ENCODE assay signal across 18 cellular contexts in genomic region chr3:25962255-25962654, GRCh38.
DNase-seq lines count a peak whose midpoint lies in the region; ATAC-seq, FAIRE-seq and TF ChIP-seq lines count a peak whose summit lies in the region.
"Had no signal": no experiment of that assay in that cellular context is flagged by ENCODE, and none has a peak within 500 bp of the region (broad histone marks: within the 10 kb centered on the region; RNA-seq: fewer than 3 reads in every experiment).

No MANE protein-coding gene starts in this region.

- no peak overlapping the region for H3K4me3 ChIP-seq in K562
- no peak overlapping the region for H3K4me3 ChIP-seq in mesendoderm (ENCODE audit: low read length)
- no peak overlapping the region for H3K4me3 ChIP-seq in BE2C (ENCODE audit: low read depth, low read length)

- in situ Hi-C loops in K562 (cut with MboI), result no loop called here

- H4K5ac ChIP-seq in mesendoderm (ENCODE audit: low read length), result no peak overlapping the region

- H2BK15ac ChIP-seq in mesendoderm (replicated peaks; ENCODE audit: low read depth), result no peak overlapping the region

- H3K9me3 ChIP-seq in K562 (replicated peaks; ENCODE audit: control insufficient read depth, insufficient read depth, low read depth, low read length) (no peaks in the 10 kb centered on the region; the same call in 1 of the 2 replicates), BE2C (no peaks in the 10 kb centered on the region)

- H2AFZ ChIP-seq in K562 (ENCODE audit: low read depth, low read length), result no peak overlapping the region

- no peak for FAIRE-seq in K562 (lab: Jason Lieb, UNC)
- FAIRE-seq: GM12892 had no signal

- H2BK120ac ChIP-seq in mesendoderm (ENCODE audit: low read depth, low read length), result no peak overlapping the region

- no peaks in the 10 kb centered on the region for H3K79me1 ChIP-seq in mesendoderm (ENCODE audit: low read length)

- H3K36me3 ChIP-seq in K562 (ENCODE audit: control insufficient read depth, insufficient read depth, low read length), result no peaks in the 10 kb centered on the region
- H3K36me3 ChIP-seq in mesendoderm (ENCODE audit: control insufficient read depth, insufficient read depth, low read length), result no peaks in the 10 kb centered on the region
- H3K36me3 ChIP-seq in BE2C, result no peaks in the 10 kb centered on the region

- H2AK5ac ChIP-seq in mesendoderm (ENCODE audit: low read length), result no peak overlapping the region

- no peaks in the 10 kb centered on the region for H4K20me1 ChIP-seq in K562 (replicated peaks; ENCODE audit: control insufficient read depth, insufficient read depth, low read length)

- no peaks in the 10 kb centered on the region for H3K9me1 ChIP-seq in K562 (ENCODE audit: control insufficient read depth, insufficient read depth, low read length)

- intact Hi-C loops in K562 (cut with micrococcal nuclease), result no loop called here

- no peaks in the 10 kb centered on the region for H3K79me2 ChIP-seq in K562 (ENCODE audit: control insufficient read depth, insufficient read depth, low read length)
- no peaks in the 10 kb centered on the region for H3K79me2 ChIP-seq in mesendoderm (ENCODE audit: control insufficient read depth, insufficient read depth, low read length)

- H3K4me1 ChIP-seq in K562 (replicated peaks in 1 of 2; ENCODE audit: control insufficient read depth in 2 of 2, insufficient read depth in 2 of 2, low read length in 2 of 2) (no peaks in the 10 kb centered on the region), mesendoderm (ENCODE audit: control insufficient read depth, low read depth, low read length) (no peaks in the 10 kb centered on the region), BE2C (no peaks in the 10 kb centered on the region)

- H3K18ac ChIP-seq in mesendoderm (ENCODE audit: low read length), result no peak overlapping the region

- TF ChIP-seq CTCF in K562 (IDR thresholded peaks at IDR 0.05 in 2 of 3, conservative IDR thresholded peaks at IDR 0.05 in 1 of 3; ENCODE audit: insufficient read depth in 2 of 3, low read depth in 1 of 3, low read length in 3 of 3) (peak in 2 of 3 experiments; percentile 15 to 22; a peak in 1 of 6 replicates), BE2C (IDR thresholded peaks at IDR 0.05; ENCODE audit: low read depth, low read length) (no peak)

- no peak overlapping the region for H2BK5ac ChIP-seq in mesendoderm (ENCODE audit: low read length)

- no peak for TF ChIP-seq POLR2A in K562 (conservative IDR thresholded peaks at IDR 0.05)

- H3K4me2 ChIP-seq in K562 (ENCODE audit: insufficient read depth, low read length) (no peak overlapping the region), mesendoderm (ENCODE audit: low read length) (no peak overlapping the region)

- ATAC-seq in K562, result peak; percentile 47; the same call in 1 of the 3 replicates
- no peak for ATAC-seq in activated CD4-positive, CD25-positive, alpha-beta regulatory T cell treated with anti-CD3 and anti-CD28 coated beads, Interleukin-2, amount 50 U/mL, for 24 hours
- ATAC-seq: effector memory CD8-positive, alpha-beta T cell; SK-N-SH treated with all-trans-retinoic acid at 6 μM for 48 hours; stimulated activated naive CD8-positive, alpha-beta T cell treated with anti-CD3 and anti-CD28 coated beads, Interleukin-15, amount 100 ng/mL, for 72 hours had no signal

- H3K27ac ChIP-seq in K562 (ENCODE audit: extremely low read depth, low read depth, low read length), result no peak overlapping the region
- no peak overlapping the region for H3K27ac ChIP-seq in mesendoderm (ENCODE audit: low read depth, low read length)

- no peak overlapping the region for H3K4ac ChIP-seq in mesendoderm (ENCODE audit: low read depth, low read length)

- no peak overlapping the region for H3K9ac ChIP-seq in K562 (ENCODE audit: insufficient read depth in 1 of 2, low read depth in 2 of 2, low read length in 2 of 2)
- H3K9ac ChIP-seq in mesendoderm (ENCODE audit: low read length), result no peak overlapping the region

- TF ChIP-seq EP300 in K562 (IDR thresholded peaks at IDR 0.05; ENCODE audit: low read length), result no peak

- DNase-seq in ELF-1 (ENCODE audit: low read depth, low spot score) (peak; percentile 42), HT-29 (ENCODE audit: low spot score) (peak; percentile 32), K562 (ENCODE audit: extremely low read depth in 1 of 4, low spot score in 3 of 4) (peak in 1 of 4 experiments; percentile 9), mesendoderm (peak; percentile 85), BE2C (no peak)
- no peak for DNase-seq in effector CD4-positive, alpha-beta T cell
- DNase-seq: activated CD4-positive, CD25-positive, alpha-beta regulatory T cell treated with anti-CD3 and anti-CD28 coated beads, Interleukin-2, amount 50 U/mL, for 72 hours; activated T-cell treated with anti-CD3 and anti-CD28 coated beads, Interleukin-2, amount 50 U/mL, for 48 hours; aorta; effector memory CD8-positive, alpha-beta T cell; head of caudate nucleus; Karpas-422; NCI-H524 treated with DMSO at 0.1 percent for 48 hours; stimulated activated CD4-positive, alpha-beta T cell treated with anti-CD3 and anti-CD28 coated beads, Interleukin-4, amount 100 ng/mL, for 24 hours; stimulated activated naive CD8-positive, alpha-beta T cell treated with anti-CD3 and anti-CD28 coated beads, Interleukin-15, amount 100 ng/mL, for 72 hours had no signal

- POLR2A ChIA-PET in K562 (lab: Yijun Ruan, JAX), result no interaction called here

- no peaks in the 10 kb centered on the region for H3K27me3 ChIP-seq in K562 (ENCODE audit: control insufficient read depth in 2 of 2, insufficient read depth in 2 of 2, low read length in 2 of 2)
- H3K27me3 ChIP-seq in mesendoderm (ENCODE audit: insufficient read depth, low read length, poor library complexity), result no peaks in the 10 kb centered on the region
- H3K27me3 ChIP-seq in BE2C, result no peaks in the 10 kb centered on the region

- H3K23ac ChIP-seq in mesendoderm (ENCODE audit: low read length), result no peak overlapping the region

- H3K56ac ChIP-seq in mesendoderm (ENCODE audit: low read length), result no peak overlapping the region

- TF ChIP-seq RAD21 in K562 (CRISPR knock-in tag; conservative IDR thresholded peaks at IDR 0.05 in 1 of 2, IDR thresholded peaks at IDR 0.05 in 1 of 2), result peak in 1 of 2 experiments; percentile 35; a peak in 2 of 4 replicates

- CTCF ChIA-PET in K562 (lab: Yijun Ruan, JAX; ENCODE audit: low intra/inter-chr PET ratio), result no interaction called here

- H4K8ac ChIP-seq in mesendoderm (ENCODE audit: low read depth, low read length), result no peak overlapping the region

- WGBS in K562 (ENCODE audit: insufficient coverage, low coverage, missing lambda C conversion rate), result 0% methylated on average over 4 of the region's 4 CpGs
- WGBS in mesendoderm (ENCODE audit: extremely low coverage, insufficient coverage, low lambda C conversion rate), result no CpG with 5 or more reads among the region's 4 CpGs

- no TSS peak for BruUV-seq in K562 (replicated peaks; lab: Mats Ljungman, UMichigan)

TF ChIP-seq in K562, 482 proteins besides CTCF, POLR2A, EP300 and RAD21:
- TF ChIP-seq TAF9B (IDR thresholded peaks at IDR 0.05; ENCODE audit: partially characterized antibody) (no peak), PML (IDR thresholded peaks at IDR 0.05; ENCODE audit: low read length) (no peak), HES1 (IDR thresholded peaks at IDR 0.05; ENCODE audit: low read depth) (no peak), ZNF124 (CRISPR knock-in tag; IDR thresholded peaks at IDR 0.05) (no peak), HINFP (tag; conservative IDR thresholded peaks at IDR 0.05; ENCODE audit: low read depth) (no peak), TARDBP (IDR thresholded peaks at IDR 0.05) (no peak), CCAR2 (IDR thresholded peaks at IDR 0.05; ENCODE audit: low read depth, low read length) (no peak), NFYB (IDR thresholded peaks at IDR 0.05; ENCODE audit: extremely low read depth, insufficient read length) (no peak), ZNF24 (IDR thresholded peaks at IDR 0.05) (no peak), HDGF (IDR thresholded peaks at IDR 0.05) (no peak)

Comparison
In these comparisons a context has a peak if more than half of its experiments do, and no peak if none do; other contexts are left out.
1. DNase-seq: peak in ELF-1 (single experiment), HT-29 (single experiment) and mesendoderm (single experiment); none in effector CD4-positive, alpha-beta T cell (single experiment) and BE2C (single experiment).